9 cellular contexts compared by ENCODE assay signal in genomic region chr15:34239151-34239761, GRCh38. TPM values are rescaled to one million over a fixed set of nuclear protein-coding genes. Genes with fewer than 3 reads are reported as not detected.
A peak's percentile ranks its signal among the peaks of the same experiment; 100 is the strongest.
DNase-seq lines count a peak whose midpoint lies in the region; ATAC-seq, FAIRE-seq and TF ChIP-seq lines count a peak whose summit lies in the region.
"Had no signal": no experiment of that assay in that cellular context is flagged by ENCODE, and none has a peak within 500 bp of the region (broad histone marks: within the 10 kb centered on the region; RNA-seq: fewer than 3 reads in every experiment).

No MANE protein-coding gene starts in this region.

- H3K27me3 ChIP-seq in iPS-18a (ENCODE audit: control insufficient read depth, insufficient read depth, low read length) (no peaks in the 10 kb centered on the region), body of pancreas (no peaks in the 10 kb centered on the region), tibial nerve (no peaks in the 10 kb centered on the region)
- H3K27me3 ChIP-seq: hepatocyte had no signal

- no peaks in the 10 kb centered on the region for H3K9me3 Mint-ChIP-seq in activated T-helper 17 cell treated with anti-CD3 and anti-CD28 coated beads, Interleukin-2, amount 50 U/mL, for 72 hours

- peaks cover 21% of the 10 kb centered on the region for H3K4me1 Mint-ChIP-seq in activated T-helper 17 cell treated with anti-CD3 and anti-CD28 coated beads, Interleukin-2, amount 50 U/mL, for 72 hours

- peaks cover 75% of the 10 kb centered on the region for H3K36me3 Mint-ChIP-seq in activated T-helper 17 cell treated with anti-CD3 and anti-CD28 coated beads, Interleukin-2, amount 50 U/mL, for 72 hours (ENCODE audit: low read depth)

- H3K27ac ChIP-seq in iPS-18a (ENCODE audit: low read length) = no peak overlapping the region
- H3K27ac ChIP-seq in body of pancreas = no peak overlapping the region
- H3K27ac ChIP-seq in tibial nerve = no peak overlapping the region
- H3K27ac ChIP-seq: hepatocyte had no signal

- peaks cover 10% of the 10 kb centered on the region for H3K4me1 ChIP-seq in iPS-18a (ENCODE audit: control insufficient read depth, low read depth, low read length)
- no peaks in the 10 kb centered on the region for H3K4me1 ChIP-seq in body of pancreas
- no peaks in the 10 kb centered on the region for H3K4me1 ChIP-seq in tibial nerve

- no peaks in the 10 kb centered on the region for H3K27me3 Mint-ChIP-seq in activated T-helper 17 cell treated with anti-CD3 and anti-CD28 coated beads, Interleukin-2, amount 50 U/mL, for 72 hours

- peak; percentile 91 for ATAC-seq in activated T-helper 17 cell treated with anti-CD3 and anti-CD28 coated beads, Interleukin-2, amount 50 U/mL, for 72 hours (replicated peaks)
- ATAC-seq in body of pancreas = no peak
- no peak for ATAC-seq in HG03108 (IDR thresholded peaks at IDR 0.05; ENCODE audit: unreplicated experiment)

- no peaks in the 10 kb centered on the region for H3K9me3 ChIP-seq in iPS-18a (ENCODE audit: control insufficient read depth, low read depth, low read length)
- no peaks in the 10 kb centered on the region for H3K9me3 ChIP-seq in body of pancreas
- H3K9me3 ChIP-seq in tibial nerve = no peaks in the 10 kb centered on the region

- WGBS in body of pancreas, 2 donors = 73 to 82% methylated on average over 4 of the region's 4 CpGs
- 80% methylated on average over 4 of the region's 4 CpGs for WGBS in tibial nerve, 2 donors

- no peak for TF ChIP-seq CTCF in HFF-Myc (IDR thresholded peaks at IDR 0.05; ENCODE audit: low read depth, low read length, missing control alignments)
- no peak for TF ChIP-seq CTCF in body of pancreas (IDR thresholded peaks at IDR 0.05)
- TF ChIP-seq CTCF in tibial nerve (IDR thresholded peaks at IDR 0.05) = no peak

- H3K4me3 ChIP-seq in HFF-Myc (replicated peaks; ENCODE audit: low read depth, low read length) (no peak overlapping the region; the same call in 1 of the 2 replicates), iPS-18a (ENCODE audit: low read length) (no peak overlapping the region), body of pancreas (no peak overlapping the region), tibial nerve (no peak overlapping the region)
- H3K4me3 ChIP-seq: hepatocyte had no signal

- H3K27ac Mint-ChIP-seq in activated T-helper 17 cell treated with anti-CD3 and anti-CD28 coated beads, Interleukin-2, amount 50 U/mL, for 72 hours = peak overlapping the region; percentile 85

- FAIRE-seq in GM12892 (lab: Jason Lieb, UNC) = no peak

- DNase-seq in 8988T (peak; percentile 23), HFF-Myc (ENCODE audit: extremely low read depth, low read depth) (peak; percentile 58), body of pancreas (no peak), GM12892 (ENCODE audit: insufficient read length) (no peak), tibial nerve (ENCODE audit: low spot score in 2 of 2) (no peak)

- intact Hi-C loops in body of pancreas (cut with DNase I) = loop anchor here (10.0 kb wide), 1 partner anchor 144 kb away; no protein-coding TSS in a partner anchor

- no peak for TF ChIP-seq POLR2A in body of pancreas (IDR thresholded peaks at IDR 0.05)
- no peak for TF ChIP-seq POLR2A in GM12892 (IDR thresholded peaks at IDR 0.05; ENCODE audit: low read depth, low read length)
- no peak for TF ChIP-seq POLR2A in tibial nerve (IDR thresholded peaks at IDR 0.05)

- H3K4me3 Mint-ChIP-seq in activated T-helper 17 cell treated with anti-CD3 and anti-CD28 coated beads, Interleukin-2, amount 50 U/mL, for 72 hours = peak overlapping the region; percentile 58

- H3K9ac ChIP-seq in iPS-18a (ENCODE audit: low read length) = peak overlapping the region; percentile 7

- no peak for TF ChIP-seq EP300 in tibial nerve (IDR thresholded peaks at IDR 0.05)

- H3K36me3 ChIP-seq in iPS-18a (ENCODE audit: control insufficient read depth, low read depth, low read length) = no peaks in the 10 kb centered on the region
- peaks cover 0 to 7% of the 10 kb centered on the region in 2 donors for H3K36me3 ChIP-seq in body of pancreas (replicated peaks in 1 of 2; ENCODE audit: insufficient read depth in 1 of 2, low read depth in 2 of 2)
- H3K36me3 ChIP-seq in tibial nerve = peaks cover 0 to 83% (median 21%) of the 10 kb centered on the region in 3 donors

RNA-seq across cellular contexts. Expression of gene EMC4, which starts 14.4 kb away (rescaled TPM):
- 100 to 1,000 TPM in 1 of 2 donors, 10 to 100 TPM in 1; 83.0 to 118 TPM for total RNA-seq in activated T-helper 17 cell treated with anti-CD3 and anti-CD28 coated beads, Interleukin-2, amount 50 U/mL, for 72 hours
- total RNA-seq in body of pancreas = 10 to 100 TPM; 46.5 to 52.9 TPM
- polyA plus RNA-seq in GM12892 (2012; ENCODE audit: missing spikeins) = 98.4 TPM
- 100 to 1,000 TPM; 146 to 190 (median 156) TPM for total RNA-seq in tibial nerve

RNA-seq across cellular contexts. Expression of gene KATNBL1, which starts 29.4 kb away (rescaled TPM):
- total RNA-seq in activated T-helper 17 cell treated with anti-CD3 and anti-CD28 coated beads, Interleukin-2, amount 50 U/mL, for 72 hours = 10 to 100 TPM; 41.6 to 51.3 TPM
- total RNA-seq in body of pancreas (10 to 100 TPM; 45.8 to 50.3 TPM), tibial nerve (100 to 1,000 TPM in 1 of 4 donors, 10 to 100 TPM in 3; 81.4 to 104 (median 87.8) TPM)
- 40.2 TPM for polyA plus RNA-seq in GM12892 (2012; ENCODE audit: missing spikeins)

Comparison
In these comparisons a context has a peak if more than half of its experiments do, and no peak if none do; other contexts are left out.
1. DNase-seq: peak in 8988T (single experiment) and HFF-Myc (single experiment); none in body of pancreas (0 of 4), GM12892 (single experiment) and tibial nerve (0 of 2).